1 cellular context compared by ENCODE assay signal in the genomic region with DNA sequence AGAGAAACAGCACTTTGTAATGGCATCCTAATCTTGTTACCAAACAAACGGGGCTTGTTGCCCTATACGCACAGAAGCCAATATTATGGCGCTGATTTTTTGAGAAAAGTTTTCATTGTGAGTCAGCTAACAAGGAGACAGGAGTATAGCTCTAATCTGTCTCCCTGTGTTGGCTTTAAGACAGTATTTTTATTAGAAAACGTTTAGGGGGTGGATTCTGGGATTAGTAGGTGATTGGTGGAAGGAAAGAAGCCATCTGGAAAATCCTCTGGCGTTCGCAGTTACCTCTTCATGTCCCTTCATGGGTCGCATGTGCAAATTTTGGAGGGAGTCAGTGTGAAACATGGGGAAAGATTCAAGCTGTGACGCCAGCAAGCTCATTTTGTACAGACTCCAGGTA.
TF ChIP-seq lines count a peak whose summit lies in the region.

No MANE protein-coding gene starts in this region.

TF ChIP-seq in GM23338, 12 proteins besides CTCF, POLR2A, EP300 and RAD21 (continued from another document):
- TF ChIP-seq ETS1 (IDR thresholded peaks at IDR 0.05) (no peak), EZH2phosphoT487 (IDR thresholded peaks at IDR 0.05; ENCODE audit: unreplicated experiment) (no peak), EZH2 (IDR thresholded peaks at IDR 0.05; ENCODE audit: low read depth, unreplicated experiment) (no peak)
